ENCODE assay signal across 1 cellular context in the genomic region with DNA sequence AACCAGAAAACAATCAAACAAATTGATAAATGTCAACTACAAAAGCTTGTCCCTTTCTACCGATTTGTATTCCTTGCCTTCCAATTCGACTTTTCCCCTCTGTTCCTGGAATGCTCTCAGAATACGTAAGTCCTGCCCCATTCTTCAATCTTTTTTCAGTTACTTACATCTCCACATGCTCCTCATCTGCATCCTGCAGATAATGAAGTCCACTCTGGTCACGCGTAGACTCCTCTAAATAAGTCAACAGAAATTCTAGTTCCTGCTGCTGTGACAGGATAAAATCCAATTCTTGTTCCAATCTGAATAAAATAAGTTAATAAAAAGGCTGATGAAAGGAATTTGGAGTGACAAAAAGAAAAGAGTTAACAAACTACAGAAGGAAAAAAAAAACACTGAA.
TF ChIP-seq lines count a peak whose summit lies in the region.

No MANE protein-coding gene starts in this region.

TF ChIP-seq in K562, 482 proteins besides CTCF, POLR2A, EP300 and RAD21 (continued from another document and continues in another):
- TF ChIP-seq, protein P1, sequence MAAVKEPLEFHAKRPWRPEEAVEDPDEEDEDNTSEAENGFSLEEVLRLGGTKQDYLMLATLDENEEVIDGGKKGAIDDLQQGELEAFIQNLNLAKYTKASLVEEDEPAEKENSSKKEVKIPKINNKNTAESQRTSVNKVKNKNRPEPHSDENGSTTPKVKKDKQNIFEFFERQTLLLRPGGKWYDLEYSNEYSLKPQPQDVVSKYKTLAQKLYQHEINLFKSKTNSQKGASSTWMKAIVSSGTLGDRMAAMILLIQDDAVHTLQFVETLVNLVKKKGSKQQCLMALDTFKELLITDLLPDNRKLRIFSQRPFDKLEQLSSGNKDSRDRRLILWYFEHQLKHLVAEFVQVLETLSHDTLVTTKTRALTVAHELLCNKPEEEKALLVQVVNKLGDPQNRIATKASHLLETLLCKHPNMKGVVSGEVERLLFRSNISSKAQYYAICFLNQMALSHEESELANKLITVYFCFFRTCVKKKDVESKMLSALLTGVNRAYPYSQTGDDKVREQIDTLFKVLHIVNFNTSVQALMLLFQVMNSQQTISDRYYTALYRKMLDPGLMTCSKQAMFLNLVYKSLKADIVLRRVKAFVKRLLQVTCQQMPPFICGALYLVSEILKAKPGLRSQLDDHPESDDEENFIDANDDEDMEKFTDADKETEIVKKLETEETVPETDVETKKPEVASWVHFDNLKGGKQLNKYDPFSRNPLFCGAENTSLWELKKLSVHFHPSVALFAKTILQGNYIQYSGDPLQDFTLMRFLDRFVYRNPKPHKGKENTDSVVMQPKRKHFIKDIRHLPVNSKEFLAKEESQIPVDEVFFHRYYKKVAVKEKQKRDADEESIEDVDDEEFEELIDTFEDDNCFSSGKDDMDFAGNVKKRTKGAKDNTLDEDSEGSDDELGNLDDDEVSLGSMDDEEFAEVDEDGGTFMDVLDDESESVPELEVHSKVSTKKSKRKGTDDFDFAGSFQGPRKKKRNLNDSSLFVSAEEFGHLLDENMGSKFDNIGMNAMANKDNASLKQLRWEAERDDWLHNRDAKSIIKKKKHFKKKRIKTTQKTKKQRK (IDR thresholded peaks at IDR 0.05; ENCODE audit: borderline replicate concordance, low read depth, low read length) = no peak
- TF ChIP-seq ZNF77 (CRISPR knock-in tag; IDR thresholded peaks at IDR 0.05) = no peak
- TF ChIP-seq SIX5 (IDR thresholded peaks at IDR 0.05; ENCODE audit: borderline replicate concordance in 1 of 2, insufficient read depth in 1 of 2, low read depth in 1 of 2, low read length in 2 of 2) = no peak
- no peak for TF ChIP-seq PHB (CRISPR knock-in tag; IDR thresholded peaks at IDR 0.05)
- TF ChIP-seq, protein P2, sequence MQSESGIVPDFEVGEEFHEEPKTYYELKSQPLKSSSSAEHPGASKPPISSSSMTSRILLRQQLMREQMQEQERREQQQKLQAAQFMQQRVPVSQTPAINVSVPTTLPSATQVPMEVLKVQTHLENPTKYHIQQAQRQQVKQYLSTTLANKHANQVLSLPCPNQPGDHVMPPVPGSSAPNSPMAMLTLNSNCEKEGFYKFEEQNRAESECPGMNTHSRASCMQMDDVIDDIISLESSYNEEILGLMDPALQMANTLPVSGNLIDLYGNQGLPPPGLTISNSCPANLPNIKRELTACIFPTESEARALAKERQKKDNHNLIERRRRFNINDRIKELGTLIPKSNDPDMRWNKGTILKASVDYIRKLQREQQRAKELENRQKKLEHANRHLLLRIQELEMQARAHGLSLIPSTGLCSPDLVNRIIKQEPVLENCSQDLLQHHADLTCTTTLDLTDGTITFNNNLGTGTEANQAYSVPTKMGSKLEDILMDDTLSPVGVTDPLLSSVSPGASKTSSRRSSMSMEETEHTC (IDR thresholded peaks at IDR 0.05) = peak; percentile 78; the same call in 1 of the 2 replicates
- TF ChIP-seq RFX1 (IDR thresholded peaks at IDR 0.05) = no peak
- TF ChIP-seq, protein P3, sequence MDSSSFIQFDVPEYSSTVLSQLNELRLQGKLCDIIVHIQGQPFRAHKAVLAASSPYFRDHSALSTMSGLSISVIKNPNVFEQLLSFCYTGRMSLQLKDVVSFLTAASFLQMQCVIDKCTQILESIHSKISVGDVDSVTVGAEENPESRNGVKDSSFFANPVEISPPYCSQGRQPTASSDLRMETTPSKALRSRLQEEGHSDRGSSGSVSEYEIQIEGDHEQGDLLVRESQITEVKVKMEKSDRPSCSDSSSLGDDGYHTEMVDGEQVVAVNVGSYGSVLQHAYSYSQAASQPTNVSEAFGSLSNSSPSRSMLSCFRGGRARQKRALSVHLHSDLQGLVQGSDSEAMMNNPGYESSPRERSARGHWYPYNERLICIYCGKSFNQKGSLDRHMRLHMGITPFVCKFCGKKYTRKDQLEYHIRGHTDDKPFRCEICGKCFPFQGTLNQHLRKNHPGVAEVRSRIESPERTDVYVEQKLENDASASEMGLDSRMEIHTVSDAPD (CRISPR knock-in tag; IDR thresholded peaks at IDR 0.05) = no peak
- TF ChIP-seq ZNF23 (CRISPR knock-in tag; IDR thresholded peaks at IDR 0.05) = no peak
- TF ChIP-seq NR4A1 (CRISPR knock-in tag; IDR thresholded peaks at IDR 0.05) = no peak
- TF ChIP-seq NR4A1 (tag; IDR thresholded peaks at IDR 0.05) = no peak
- no peak for TF ChIP-seq ZNF695 (CRISPR knock-in tag; IDR thresholded peaks at IDR 0.05)
- peak; percentile 66 for TF ChIP-seq ETV1 (tag; conservative IDR thresholded peaks at IDR 0.05; ENCODE audit: low read depth)
- TF ChIP-seq, protein P4, sequence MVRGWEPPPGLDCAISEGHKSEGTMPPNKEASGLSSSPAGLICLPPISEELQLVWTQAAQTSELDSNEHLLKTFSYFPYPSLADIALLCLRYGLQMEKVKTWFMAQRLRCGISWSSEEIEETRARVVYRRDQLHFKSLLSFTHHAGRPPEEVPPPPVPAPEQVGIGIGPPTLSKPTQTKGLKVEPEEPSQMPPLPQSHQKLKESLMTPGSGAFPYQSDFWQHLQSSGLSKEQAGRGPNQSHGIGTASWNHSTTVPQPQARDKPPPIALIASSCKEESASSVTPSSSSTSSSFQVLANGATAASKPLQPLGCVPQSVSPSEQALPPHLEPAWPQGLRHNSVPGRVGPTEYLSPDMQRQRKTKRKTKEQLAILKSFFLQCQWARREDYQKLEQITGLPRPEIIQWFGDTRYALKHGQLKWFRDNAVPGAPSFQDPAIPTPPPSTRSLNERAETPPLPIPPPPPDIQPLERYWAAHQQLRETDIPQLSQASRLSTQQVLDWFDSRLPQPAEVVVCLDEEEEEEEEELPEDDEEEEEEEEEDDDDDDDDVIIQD (CRISPR knock-in tag; IDR thresholded peaks at IDR 0.05) = no peak
- TF ChIP-seq RAD51 (IDR thresholded peaks at IDR 0.05; ENCODE audit: borderline replicate concordance, low read depth) = no peak
- no peak for TF ChIP-seq SNRNP70 (optimal IDR thresholded peaks at IDR 0.05; ENCODE audit: low read depth, low read length)
- no peak for TF ChIP-seq OTX1 (CRISPR knock-in tag; IDR thresholded peaks at IDR 0.05)
- peak in 1 of 2 experiments; percentile 57; a peak in 1 of 4 replicates for TF ChIP-seq HDAC1 (IDR thresholded peaks at IDR 0.05)
- no peak for TF ChIP-seq POLR2AphosphoS5 (IDR thresholded peaks at IDR 0.05; ENCODE audit: control insufficient read depth, insufficient read depth, low read depth, low read length)
- TF ChIP-seq SMAD1 (IDR thresholded peaks at IDR 0.05; ENCODE audit: low read depth, low read length, partially characterized antibody) = no peak
- TF ChIP-seq ZC3H11A (IDR thresholded peaks at IDR 0.05; ENCODE audit: low read depth, low read length) = no peak
- TF ChIP-seq, protein P5, sequence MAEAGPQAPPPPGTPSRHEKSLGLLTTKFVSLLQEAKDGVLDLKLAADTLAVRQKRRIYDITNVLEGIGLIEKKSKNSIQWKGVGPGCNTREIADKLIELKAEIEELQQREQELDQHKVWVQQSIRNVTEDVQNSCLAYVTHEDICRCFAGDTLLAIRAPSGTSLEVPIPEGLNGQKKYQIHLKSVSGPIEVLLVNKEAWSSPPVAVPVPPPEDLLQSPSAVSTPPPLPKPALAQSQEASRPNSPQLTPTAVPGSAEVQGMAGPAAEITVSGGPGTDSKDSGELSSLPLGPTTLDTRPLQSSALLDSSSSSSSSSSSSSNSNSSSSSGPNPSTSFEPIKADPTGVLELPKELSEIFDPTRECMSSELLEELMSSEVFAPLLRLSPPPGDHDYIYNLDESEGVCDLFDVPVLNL (CRISPR knock-in tag; IDR thresholded peaks at IDR 0.05; ENCODE audit: low read depth) = no peak
- TF ChIP-seq, protein P6, sequence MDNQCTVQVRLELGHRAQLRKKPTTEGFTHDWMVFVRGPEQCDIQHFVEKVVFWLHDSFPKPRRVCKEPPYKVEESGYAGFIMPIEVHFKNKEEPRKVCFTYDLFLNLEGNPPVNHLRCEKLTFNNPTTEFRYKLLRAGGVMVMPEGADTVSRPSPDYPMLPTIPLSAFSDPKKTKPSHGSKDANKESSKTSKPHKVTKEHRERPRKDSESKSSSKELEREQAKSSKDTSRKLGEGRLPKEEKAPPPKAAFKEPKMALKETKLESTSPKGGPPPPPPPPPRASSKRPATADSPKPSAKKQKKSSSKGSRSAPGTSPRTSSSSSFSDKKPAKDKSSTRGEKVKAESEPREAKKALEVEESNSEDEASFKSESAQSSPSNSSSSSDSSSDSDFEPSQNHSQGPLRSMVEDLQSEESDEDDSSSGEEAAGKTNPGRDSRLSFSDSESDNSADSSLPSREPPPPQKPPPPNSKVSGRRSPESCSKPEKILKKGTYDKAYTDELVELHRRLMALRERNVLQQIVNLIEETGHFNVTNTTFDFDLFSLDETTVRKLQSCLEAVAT (IDR thresholded peaks at IDR 0.05) = no peak
- no peak for TF ChIP-seq CCAR2 (IDR thresholded peaks at IDR 0.05; ENCODE audit: low read depth, low read length)
- no peak for TF ChIP-seq MYBL2 (IDR thresholded peaks at IDR 0.05; ENCODE audit: low read depth)
- TF ChIP-seq MYBL2 (CRISPR knock-in tag; IDR thresholded peaks at IDR 0.05; ENCODE audit: borderline replicate concordance) = no peak
- TF ChIP-seq, protein P7, sequence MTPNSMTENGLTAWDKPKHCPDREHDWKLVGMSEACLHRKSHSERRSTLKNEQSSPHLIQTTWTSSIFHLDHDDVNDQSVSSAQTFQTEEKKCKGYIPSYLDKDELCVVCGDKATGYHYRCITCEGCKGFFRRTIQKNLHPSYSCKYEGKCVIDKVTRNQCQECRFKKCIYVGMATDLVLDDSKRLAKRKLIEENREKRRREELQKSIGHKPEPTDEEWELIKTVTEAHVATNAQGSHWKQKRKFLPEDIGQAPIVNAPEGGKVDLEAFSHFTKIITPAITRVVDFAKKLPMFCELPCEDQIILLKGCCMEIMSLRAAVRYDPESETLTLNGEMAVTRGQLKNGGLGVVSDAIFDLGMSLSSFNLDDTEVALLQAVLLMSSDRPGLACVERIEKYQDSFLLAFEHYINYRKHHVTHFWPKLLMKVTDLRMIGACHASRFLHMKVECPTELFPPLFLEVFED (CRISPR knock-in tag; conservative IDR thresholded peaks at IDR 0.05) = no peak
- TF ChIP-seq, protein P8, sequence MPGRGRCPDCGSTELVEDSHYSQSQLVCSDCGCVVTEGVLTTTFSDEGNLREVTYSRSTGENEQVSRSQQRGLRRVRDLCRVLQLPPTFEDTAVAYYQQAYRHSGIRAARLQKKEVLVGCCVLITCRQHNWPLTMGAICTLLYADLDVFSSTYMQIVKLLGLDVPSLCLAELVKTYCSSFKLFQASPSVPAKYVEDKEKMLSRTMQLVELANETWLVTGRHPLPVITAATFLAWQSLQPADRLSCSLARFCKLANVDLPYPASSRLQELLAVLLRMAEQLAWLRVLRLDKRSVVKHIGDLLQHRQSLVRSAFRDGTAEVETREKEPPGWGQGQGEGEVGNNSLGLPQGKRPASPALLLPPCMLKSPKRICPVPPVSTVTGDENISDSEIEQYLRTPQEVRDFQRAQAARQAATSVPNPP (IDR thresholded peaks at IDR 0.05; ENCODE audit: borderline replicate concordance, insufficient read depth, insufficient read length) = no peak
- TF ChIP-seq ZKSCAN8 (CRISPR knock-in tag; IDR thresholded peaks at IDR 0.05) = 0 out of 2 replicates have a peak, but pooled peaks have one; percentile 40
- TF ChIP-seq, protein P9, sequence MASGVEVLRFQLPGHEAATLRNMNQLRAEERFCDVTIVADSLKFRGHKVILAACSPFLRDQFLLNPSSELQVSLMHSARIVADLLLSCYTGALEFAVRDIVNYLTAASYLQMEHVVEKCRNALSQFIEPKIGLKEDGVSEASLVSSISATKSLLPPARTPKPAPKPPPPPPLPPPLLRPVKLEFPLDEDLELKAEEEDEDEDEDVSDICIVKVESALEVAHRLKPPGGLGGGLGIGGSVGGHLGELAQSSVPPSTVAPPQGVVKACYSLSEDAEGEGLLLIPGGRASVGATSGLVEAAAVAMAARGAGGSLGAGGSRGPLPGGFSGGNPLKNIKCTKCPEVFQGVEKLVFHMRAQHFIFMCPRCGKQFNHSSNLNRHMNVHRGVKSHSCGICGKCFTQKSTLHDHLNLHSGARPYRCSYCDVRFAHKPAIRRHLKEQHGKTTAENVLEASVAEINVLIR (CRISPR knock-in tag; IDR thresholded peaks at IDR 0.05) = no peak
- TF ChIP-seq ZKSCAN3 (CRISPR knock-in tag; IDR thresholded peaks at IDR 0.05) = no peak
- TF ChIP-seq ZNF274 (IDR thresholded peaks at IDR 0.05; ENCODE audit: borderline replicate concordance, low read depth, low read length) = no peak
- TF ChIP-seq BDP1 (IDR thresholded peaks at IDR 0.05; ENCODE audit: insufficient read depth, insufficient read length) = no peak
- TF ChIP-seq MCM2 (IDR thresholded peaks at IDR 0.05; ENCODE audit: low read depth) = no peak
- no peak for TF ChIP-seq SAFB (IDR thresholded peaks at IDR 0.05; ENCODE audit: borderline replicate concordance, low read depth, low read length)
- TF ChIP-seq, protein P10, sequence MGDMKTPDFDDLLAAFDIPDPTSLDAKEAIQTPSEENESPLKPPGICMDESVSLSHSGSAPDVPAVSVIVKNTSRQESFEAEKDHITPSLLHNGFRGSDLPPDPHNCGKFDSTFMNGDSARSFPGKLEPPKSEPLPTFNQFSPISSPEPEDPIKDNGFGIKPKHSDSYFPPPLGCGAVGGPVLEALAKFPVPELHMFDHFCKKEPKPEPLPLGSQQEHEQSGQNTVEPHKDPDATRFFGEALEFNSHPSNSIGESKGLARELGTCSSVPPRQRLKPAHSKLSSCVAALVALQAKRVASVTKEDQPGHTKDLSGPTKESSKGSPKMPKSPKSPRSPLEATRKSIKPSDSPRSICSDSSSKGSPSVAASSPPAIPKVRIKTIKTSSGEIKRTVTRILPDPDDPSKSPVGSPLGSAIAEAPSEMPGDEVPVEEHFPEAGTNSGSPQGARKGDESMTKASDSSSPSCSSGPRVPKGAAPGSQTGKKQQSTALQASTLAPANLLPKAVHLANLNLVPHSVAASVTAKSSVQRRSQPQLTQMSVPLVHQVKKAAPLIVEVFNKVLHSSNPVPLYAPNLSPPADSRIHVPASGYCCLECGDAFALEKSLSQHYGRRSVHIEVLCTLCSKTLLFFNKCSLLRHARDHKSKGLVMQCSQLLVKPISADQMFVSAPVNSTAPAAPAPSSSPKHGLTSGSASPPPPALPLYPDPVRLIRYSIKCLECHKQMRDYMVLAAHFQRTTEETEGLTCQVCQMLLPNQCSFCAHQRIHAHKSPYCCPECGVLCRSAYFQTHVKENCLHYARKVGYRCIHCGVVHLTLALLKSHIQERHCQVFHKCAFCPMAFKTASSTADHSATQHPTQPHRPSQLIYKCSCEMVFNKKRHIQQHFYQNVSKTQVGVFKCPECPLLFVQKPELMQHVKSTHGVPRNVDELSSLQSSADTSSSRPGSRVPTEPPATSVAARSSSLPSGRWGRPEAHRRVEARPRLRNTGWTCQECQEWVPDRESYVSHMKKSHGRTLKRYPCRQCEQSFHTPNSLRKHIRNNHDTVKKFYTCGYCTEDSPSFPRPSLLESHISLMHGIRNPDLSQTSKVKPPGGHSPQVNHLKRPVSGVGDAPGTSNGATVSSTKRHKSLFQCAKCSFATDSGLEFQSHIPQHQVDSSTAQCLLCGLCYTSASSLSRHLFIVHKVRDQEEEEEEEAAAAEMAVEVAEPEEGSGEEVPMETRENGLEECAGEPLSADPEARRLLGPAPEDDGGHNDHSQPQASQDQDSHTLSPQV (IDR thresholded peaks at IDR 0.05) = peak; percentile 78; the same call in 1 of the 2 replicates
- peak in 1 of 2 experiments; percentile 85; a peak in 2 of 4 replicates for TF ChIP-seq RCOR1 (IDR thresholded peaks at IDR 0.05; ENCODE audit: borderline replicate concordance in 1 of 2, low read depth in 2 of 2, low read length in 2 of 2)
- TF ChIP-seq HDAC3 (IDR thresholded peaks at IDR 0.05; ENCODE audit: borderline replicate concordance, partially characterized antibody) = peak; percentile 60
